ENCODE assay signal across 9 cellular contexts in genomic region chr22:30314918-30315317, GRCh38. TPM values are rescaled to one million over a fixed set of nuclear protein-coding genes. Genes with fewer than 3 reads are reported as not detected.
DNase-seq lines count a peak whose midpoint lies in the region; ATAC-seq, FAIRE-seq and TF ChIP-seq lines count a peak whose summit lies in the region.
"Had no signal": no experiment of that assay in that cellular context is flagged by ENCODE, and none has a peak within 500 bp of the region (broad histone marks: within the 10 kb centered on the region; RNA-seq: fewer than 3 reads in every experiment).

No MANE protein-coding gene starts in this region.

- H3K27me3 ChIP-seq in endothelial cell of umbilical vein (ENCODE audit: control insufficient read depth in 2 of 2, insufficient read depth in 2 of 2, low read length in 2 of 2) (no peaks in the 10 kb centered on the region), stomach (no peaks in the 10 kb centered on the region)
- H3K27me3 ChIP-seq: body of pancreas, tibial nerve had no signal

- no peak for TF ChIP-seq EP300 in stomach (IDR thresholded peaks at IDR 0.05)

- dilution Hi-C loops in endothelial cell of umbilical vein (cut with MboI; ENCODE audit: extremely low pct_ligation_motif_present, low sequenced_read_pairs), result no loop called here

- FAIRE-seq in endothelial cell of umbilical vein (lab: Jason Lieb, UNC), result peak; percentile 55

- CTCF ChIA-PET in endothelial cell of umbilical vein (lab: Charles Lee), result interaction anchor here (0.7 to 2.5 kb wide), 2 partner anchors 27 to 54 kb away, joined by 4 to 9 read pairs; no protein-coding TSS in a partner anchor

- no TSS peak for BruUV-seq in endothelial cell of umbilical vein (replicated peaks; lab: Mats Ljungman, UMichigan)

- H3K9me1 ChIP-seq in endothelial cell of umbilical vein (replicated peaks; ENCODE audit: control insufficient read depth, extremely low read depth, insufficient read depth, low read length), result no peaks in the 10 kb centered on the region

- H3K36me3 ChIP-seq in endothelial cell of umbilical vein (ENCODE audit: control insufficient read depth in 2 of 2, extremely low read depth in 1 of 2, insufficient read depth in 2 of 2, low read length in 2 of 2) (no peaks in the 10 kb centered on the region), stomach (peaks cover 7 to 20% (median 15%) of the 10 kb centered on the region in 4 donors)

- H4K20me1 ChIP-seq in endothelial cell of umbilical vein (replicated peaks; ENCODE audit: control insufficient read depth, extremely low read depth, insufficient read depth, low read length), result no peaks in the 10 kb centered on the region

- POLR2A ChIA-PET in endothelial cell of umbilical vein (lab: Charles Lee), result no interaction called here

- no peak for TF ChIP-seq POLR2A in endothelial cell of umbilical vein (IDR thresholded peaks at IDR 0.05; ENCODE audit: low read depth, low read length)
- no peak for TF ChIP-seq POLR2A in stomach (IDR thresholded peaks at IDR 0.05)

- H3K4me3 ChIP-seq in endothelial cell of umbilical vein (replicated peaks in 1 of 3; ENCODE audit: insufficient read depth in 1 of 3, low read depth in 1 of 3, low read length in 3 of 3) (no peak overlapping the region), stomach (no peak overlapping the region)
- H3K4me3 ChIP-seq: body of pancreas, tibial nerve had no signal

- ATAC-seq in GM21723 (IDR thresholded peaks at IDR 0.05; ENCODE audit: unreplicated experiment) (peak; percentile 43), GM21423 (IDR thresholded peaks at IDR 0.05; ENCODE audit: unreplicated experiment) (no peak), GM21390 (IDR thresholded peaks at IDR 0.05; ENCODE audit: unreplicated experiment) (no peak)
- ATAC-seq: body of pancreas had no signal

- no peaks in the 10 kb centered on the region for H3K79me2 ChIP-seq in endothelial cell of umbilical vein (ENCODE audit: control insufficient read depth, insufficient read depth, low read length)

- H3K9ac ChIP-seq in endothelial cell of umbilical vein (replicated peaks; ENCODE audit: extremely low read depth, insufficient read depth, low read length), result no peak overlapping the region

- H3K4me1 ChIP-seq in endothelial cell of umbilical vein (ENCODE audit: control insufficient read depth, extremely low read depth, insufficient read depth, low read length) (no peaks in the 10 kb centered on the region), stomach (peaks cover 62 to 99% (median 91%) of the 10 kb centered on the region in 4 donors)

- TF ChIP-seq CTCF in endothelial cell of umbilical vein (IDR thresholded peaks at IDR 0.05; ENCODE audit: extremely low read depth in 1 of 2, insufficient read depth in 1 of 2, low read depth in 1 of 2, low read length in 2 of 2) (no peak), stomach (IDR thresholded peaks at IDR 0.05) (no peak)

- no peak overlapping the region for H3K27ac ChIP-seq in endothelial cell of umbilical vein (ENCODE audit: insufficient read depth, low read depth, low read length)
- peak overlapping the region in 3 of 5 donors; percentile 30 to 56 (median 37) for H3K27ac ChIP-seq in stomach

- WGBS in stomach, 5 donors, result 74 to 81% (median 79%) methylated on average over 8 of the region's 8 CpGs

- H3K9me3 ChIP-seq in endothelial cell of umbilical vein (replicated peaks; ENCODE audit: control insufficient read depth, insufficient read depth, low read length) (no peaks in the 10 kb centered on the region), stomach (no peaks in the 10 kb centered on the region)
- H3K9me3 ChIP-seq: body of pancreas, tibial nerve had no signal

- intact Hi-C loops in endothelial cell of umbilical vein (cut with micrococcal nuclease) (no loop called here), stomach (cut with DNase I; ENCODE audit: low total_unique reads) (no loop called here)

- DNase-seq in activated CD4-positive, alpha-beta T cell treated with anti-CD3 and anti-CD28 coated beads for 1 hour, result peak; percentile 26
- DNase-seq in endothelial cell of umbilical vein (ENCODE audit: low read depth, low spot score) (no peak), stomach (no peak), HPDE6-E6E7 (ENCODE audit: extremely low spot score) (no peak)
- DNase-seq: body of pancreas had no signal

- H3K4me2 ChIP-seq in endothelial cell of umbilical vein (ENCODE audit: insufficient read depth, low read length), result no peak overlapping the region

- no peak overlapping the region for H2AFZ ChIP-seq in endothelial cell of umbilical vein (ENCODE audit: low read depth, low read length)

TF ChIP-seq in endothelial cell of umbilical vein, 7 proteins besides CTCF, POLR2A, EP300 and RAD21 (continues in another document):
- TF ChIP-seq POLR2AphosphoS5 (IDR thresholded peaks at IDR 0.05; ENCODE audit: insufficient read depth, low read depth, low read length) (no peak), EZH2 (IDR thresholded peaks at IDR 0.05; ENCODE audit: borderline replicate concordance, low read depth, low read length, severe bottlenecking) (no peak), JUN (IDR thresholded peaks at IDR 0.05; ENCODE audit: borderline replicate concordance, insufficient read depth, insufficient read length, low read depth) (no peak), MYC (IDR thresholded peaks at IDR 0.05; ENCODE audit: low read depth, low read length) (no peak), FOS (IDR thresholded peaks at IDR 0.05; ENCODE audit: borderline replicate concordance, insufficient read depth, low read length) (no peak), GATA2 (IDR thresholded peaks at IDR 0.05; ENCODE audit: insufficient read depth, insufficient read length, low read depth, low read length) (no peak)

RNA-seq across cellular contexts. Expression of gene TBC1D10A, which starts 11.8 kb away (rescaled TPM):
- total RNA-seq in endothelial cell of umbilical vein (10.0 and 11.3 TPM in 2 replicates), stomach (10 to 100 TPM in 3 of 5 donors, 1 to 10 TPM in 2; 2.2 to 23.2 (median 16.3) TPM)
- polyA plus RNA-seq in endothelial cell of umbilical vein (11.9 and 15.1 TPM in 2 replicates), stomach (10 to 100 TPM; 14.2 to 24.5 (median 20.3) TPM)
- 6.8 and 9.8 TPM in 2 replicates for polyA plus RNA-seq in endothelial cell of umbilical vein (2011; cell fraction: cytosol; rRNA removed)
- 19.1 and 25.4 TPM in 2 replicates for polyA plus RNA-seq in endothelial cell of umbilical vein (2011; cell fraction: nucleus; rRNA removed)
- polyA plus RNA-seq in endothelial cell of umbilical vein (2012), result 5.7 and 9.5 TPM in 2 replicates
- polyA minus RNA-seq in endothelial cell of umbilical vein, result 10.0 and 14.8 TPM in 2 replicates
- polyA minus RNA-seq in endothelial cell of umbilical vein (2011; cell fraction: cytosol; rRNA and poly(A)+ RNA removed), result 1.5 TPM
- polyA minus RNA-seq in endothelial cell of umbilical vein (2011; cell fraction: nucleus; rRNA and poly(A)+ RNA removed), result 6.8 and 8.2 TPM in 2 replicates

RNA-seq across cellular contexts. Expression of gene CASTOR1, which starts 25.6 kb away (rescaled TPM):
- 7.2 and 8.1 TPM in 2 replicates for total RNA-seq in endothelial cell of umbilical vein
- 26.8 and 33.0 TPM in 2 replicates for polyA plus RNA-seq in endothelial cell of umbilical vein
- 11.7 and 14.0 TPM in 2 replicates for polyA plus RNA-seq in endothelial cell of umbilical vein (2011; cell fraction: cytosol; rRNA removed)
- polyA plus RNA-seq in endothelial cell of umbilical vein (2011; cell fraction: nucleus; rRNA removed), result 16.7 and 23.9 TPM in 2 replicates
- 7.7 and 11.1 TPM in 2 replicates for polyA plus RNA-seq in endothelial cell of umbilical vein (2012)
- 4.9 and 10.7 TPM in 2 replicates for polyA minus RNA-seq in endothelial cell of umbilical vein
- polyA minus RNA-seq in endothelial cell of umbilical vein (2011; cell fraction: cytosol; rRNA and poly(A)+ RNA removed), result 1.7 TPM
- polyA minus RNA-seq in endothelial cell of umbilical vein (2011; cell fraction: nucleus; rRNA and poly(A)+ RNA removed), result 6.8 and 7.1 TPM in 2 replicates
- total RNA-seq in stomach, result 10 to 100 TPM in 1 of 5 donors, 1 to 10 TPM in 4; 1.2 to 57.8 (median 3.7) TPM
- 10 to 100 TPM in 1 of 3 donors, 1 to 10 TPM in 2; 6.6 to 17.0 (median 7.3) TPM for polyA plus RNA-seq in stomach

RNA-seq across cellular contexts. Expression of gene SF3A1, which starts 41.8 kb away (rescaled TPM):
- total RNA-seq in endothelial cell of umbilical vein (173 and 187 TPM in 2 replicates), stomach (100 to 1,000 TPM in 1 of 5 donors, 10 to 100 TPM in 4; 30.3 to 316 (median 38.8) TPM)
- polyA plus RNA-seq in endothelial cell of umbilical vein (23.1 and 60.2 TPM in 2 replicates), stomach (10 to 100 TPM; 13.6 to 15.6 (median 15.0) TPM)
- 55.6 and 76.1 TPM in 2 replicates for polyA plus RNA-seq in endothelial cell of umbilical vein (2011; cell fraction: cytosol; rRNA removed)
- 109 and 122 TPM in 2 replicates for polyA plus RNA-seq in endothelial cell of umbilical vein (2011; cell fraction: nucleus; rRNA removed)
- polyA plus RNA-seq in endothelial cell of umbilical vein (2012), result 69.2 and 83.3 TPM in 2 replicates
- 92.2 and 107 TPM in 2 replicates for polyA minus RNA-seq in endothelial cell of umbilical vein
- 79.8 TPM for polyA minus RNA-seq in endothelial cell of umbilical vein (2011; cell fraction: cytosol; rRNA and poly(A)+ RNA removed)
- polyA minus RNA-seq in endothelial cell of umbilical vein (2011; cell fraction: nucleus; rRNA and poly(A)+ RNA removed), result 95.4 and 95.8 TPM in 2 replicates

RNA-seq across cellular contexts. Expression of gene CCDC157, which starts 41.9 kb away (rescaled TPM):
- 1.7 and 2.1 TPM in 2 replicates for total RNA-seq in endothelial cell of umbilical vein
- polyA plus RNA-seq in endothelial cell of umbilical vein, result 3.1 and 3.7 TPM in 2 replicates
- polyA plus RNA-seq in endothelial cell of umbilical vein (2011; cell fraction: cytosol; rRNA removed), result 1.7 and 1.9 TPM in 2 replicates
- polyA plus RNA-seq in endothelial cell of umbilical vein (2011; cell fraction: nucleus; rRNA removed), result 2.9 and 4.0 TPM in 2 replicates
- polyA plus RNA-seq in endothelial cell of umbilical vein (2012), result 1.1 and 1.2 TPM in 2 replicates
- 1.8 and 2.0 TPM in 2 replicates for polyA minus RNA-seq in endothelial cell of umbilical vein
- polyA minus RNA-seq in endothelial cell of umbilical vein (2011; cell fraction: cytosol; rRNA and poly(A)+ RNA removed), result 1.1 TPM
- polyA minus RNA-seq in endothelial cell of umbilical vein (2011; cell fraction: nucleus; rRNA and poly(A)+ RNA removed), result 2.0 and 2.7 TPM in 2 replicates
- total RNA-seq in stomach, result 1 to 10 TPM in 3 of 5 donors, under 1 TPM in 1, not detected in 1; 0.73 to 9.0 (median 3.0) TPM
- 1 to 10 TPM; 1.7 to 3.7 (median 1.9) TPM for polyA plus RNA-seq in stomach

RNA-seq across cellular contexts. Expression of gene OSM, which starts 48.3 kb away (rescaled TPM):
- total RNA-seq in endothelial cell of umbilical vein (not detected in 2 replicates), stomach (1 to 10 TPM in 1 of 5 donors, not detected in 4; 1.3 TPM)
- polyA plus RNA-seq in endothelial cell of umbilical vein (not detected in 2 replicates), stomach (10 to 100 TPM in 1 of 3 donors, 1 to 10 TPM in 1, under 1 TPM in 1; 0.33 to 22.7 (median 1.1) TPM)
- polyA plus RNA-seq in endothelial cell of umbilical vein (2011; cell fraction: cytosol; rRNA removed), result not detected in 2 replicates
- 0.07 TPM in 1 of 2 replicates, not detected in the other for polyA plus RNA-seq in endothelial cell of umbilical vein (2011; cell fraction: nucleus; rRNA removed)
- polyA plus RNA-seq in endothelial cell of umbilical vein (2012), result not detected in 2 replicates
- polyA minus RNA-seq in endothelial cell of umbilical vein, result not detected in 2 replicates
- polyA minus RNA-seq in endothelial cell of umbilical vein (2011; cell fraction: cytosol; rRNA and poly(A)+ RNA removed), result not detected
- polyA minus RNA-seq in endothelial cell of umbilical vein (2011; cell fraction: nucleus; rRNA and poly(A)+ RNA removed), result not detected in 2 replicates
- total RNA-seq: body of pancreas had no signal
